ENCODE assay signal across 8 cellular contexts in the genomic region with DNA sequence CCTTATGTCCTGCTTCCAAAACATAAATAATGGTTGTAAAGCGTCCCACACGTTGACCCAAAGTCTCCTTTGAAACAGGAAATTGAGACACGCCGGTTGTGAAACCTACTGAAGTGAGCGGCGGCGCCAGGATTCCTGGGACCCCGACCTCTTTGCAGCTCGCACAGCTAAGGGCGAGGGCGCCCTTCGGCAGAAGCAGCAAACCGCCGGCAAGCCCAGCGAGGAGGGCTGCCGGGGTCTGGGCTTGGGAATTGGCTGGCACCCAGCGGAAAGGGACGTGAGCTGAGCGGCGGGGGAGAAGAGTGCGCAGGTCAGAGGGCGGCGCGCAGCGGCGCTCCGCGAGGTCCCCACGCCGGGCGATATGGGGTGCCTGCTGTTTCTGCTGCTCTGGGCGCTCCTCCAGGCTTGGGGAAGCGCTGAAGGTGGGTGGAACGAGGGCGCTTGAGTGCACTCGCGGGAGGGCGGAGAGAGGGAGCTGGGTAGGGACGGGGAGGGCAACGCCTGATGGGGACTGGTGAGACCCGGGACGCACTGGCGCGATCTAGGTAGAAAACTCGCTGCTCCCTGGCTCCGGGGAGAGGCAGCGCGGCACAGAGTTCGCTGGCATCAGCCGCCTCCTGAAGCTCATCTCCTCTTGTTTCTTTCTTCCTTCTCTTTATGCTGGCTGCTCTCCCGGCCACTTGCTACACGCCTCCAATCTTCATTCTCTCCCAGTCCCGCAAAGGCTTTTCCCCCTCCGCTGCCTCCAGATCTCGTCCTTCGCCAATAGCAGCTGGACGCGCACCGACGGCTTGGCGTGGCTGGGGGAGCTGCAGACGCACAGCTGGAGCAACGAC. TPM values are rescaled to one million over a fixed set of nuclear protein-coding genes. Genes with fewer than 3 reads are reported as not detected.
DNase-seq lines count a peak whose midpoint lies in the region; ATAC-seq and TF ChIP-seq lines count a peak whose summit lies in the region.

Gene CD1D, plus strand, starts transcription at position 155 of the 836 bp plus-strand sequence. Its CDS starts 207 bp downstream, at position 362.

- no peaks in the 10 kb centered on the region for H3K36me3 ChIP-seq in osteoblast (ENCODE audit: insufficient read depth, low read length)

- CTCF ChIA-PET in WTC11 (lab: Charles Lee) = interaction anchor here (1.0 to 2.1 kb wide), 10 partner anchors 10 to 771 kb away, joined by 3 to 15 read pairs (median 4); no protein-coding TSS in a partner anchor

- ATAC-seq in WTC11 (peak; percentile 55), GM21786 (IDR thresholded peaks at IDR 0.05; ENCODE audit: unreplicated experiment) (no peak)

- H3K4me1 ChIP-seq in osteoblast (ENCODE audit: insufficient read depth, low read length) = no peaks in the 10 kb centered on the region

- H3K4me1 Mint-ChIP-seq in activated T-cell treated with anti-CD3 and anti-CD28 coated beads, Interleukin-2, amount 50 U/mL, for 24 hours (ENCODE audit: low read depth) = peaks cover 16% of the 10 kb centered on the region
- H3K4me1 Mint-ChIP-seq in WTC11 = peaks cover 45% of the 10 kb centered on the region

- H3K4me3 Mint-ChIP-seq in activated T-cell treated with anti-CD3 and anti-CD28 coated beads, Interleukin-2, amount 50 U/mL, for 24 hours = peak within 1 kb of the TSS; percentile 77
- H3K4me3 Mint-ChIP-seq in WTC11 = peak within 1 kb of the TSS; percentile 92

- H3K4me3 ChIP-seq in osteoblast (ENCODE audit: insufficient read depth, low read length) = peak within 1 kb of the TSS; percentile 56

- H3K27ac ChIP-seq in osteoblast (ENCODE audit: low read depth, low read length) = no peak within 1 kb of the TSS

- peak within 1 kb of the TSS; percentile 63 for H3K4me2 ChIP-seq in osteoblast (ENCODE audit: insufficient read depth, low read length)

- no peaks in the 10 kb centered on the region for H3K79me2 ChIP-seq in osteoblast (ENCODE audit: insufficient read depth, low read length)

- intact Hi-C loops in head of caudate nucleus (cut with DNase I) = no loop called here

- H2AFZ ChIP-seq in osteoblast (ENCODE audit: low read length) = peak within 1 kb of the TSS; percentile 47

- no peaks in the 10 kb centered on the region for H3K9me3 ChIP-seq in osteoblast (ENCODE audit: low read depth, low read length)

- H3K27me3 ChIP-seq in osteoblast (ENCODE audit: insufficient read depth, low read length) = peaks cover 48% of the 10 kb centered on the region

- no peaks in the 10 kb centered on the region for H3K9me3 Mint-ChIP-seq in activated T-cell treated with anti-CD3 and anti-CD28 coated beads, Interleukin-2, amount 50 U/mL, for 24 hours
- H3K9me3 Mint-ChIP-seq in WTC11 = no peaks in the 10 kb centered on the region

- no peaks in the 10 kb centered on the region for H3K36me3 Mint-ChIP-seq in activated T-cell treated with anti-CD3 and anti-CD28 coated beads, Interleukin-2, amount 50 U/mL, for 24 hours (ENCODE audit: low read depth)
- no peaks in the 10 kb centered on the region for H3K36me3 Mint-ChIP-seq in WTC11

- no peak for TF ChIP-seq CTCF in WTC11 (IDR thresholded peaks at IDR 0.05)
- TF ChIP-seq CTCF in osteoblast (IDR thresholded peaks at IDR 0.05; ENCODE audit: extremely low read depth, low read depth, low read length) = no peak

- no peak within 1 kb of the TSS for H3K27ac Mint-ChIP-seq in activated T-cell treated with anti-CD3 and anti-CD28 coated beads, Interleukin-2, amount 50 U/mL, for 24 hours
- no peak within 1 kb of the TSS for H3K27ac Mint-ChIP-seq in WTC11

- peaks cover 87% of the 10 kb centered on the region for H3K27me3 Mint-ChIP-seq in activated T-cell treated with anti-CD3 and anti-CD28 coated beads, Interleukin-2, amount 50 U/mL, for 24 hours
- peaks cover 90% of the 10 kb centered on the region for H3K27me3 Mint-ChIP-seq in WTC11 (ENCODE audit: low read depth)

- POLR2A ChIA-PET in WTC11 (lab: Charles Lee) = interaction anchor here (0.6 to 1.0 kb wide), 2 partner anchors 18 to 19 kb away, joined by 3 to 5 read pairs; no protein-coding TSS in a partner anchor

- H4K20me1 ChIP-seq in osteoblast (ENCODE audit: insufficient read depth, low read length) = no peaks in the 10 kb centered on the region

- peak; percentile 38 for DNase-seq in activated T-cell treated with anti-CD3 and anti-CD28 coated beads, Interleukin-2, amount 50 U/mL, for 24 hours
- DNase-seq in activated T-cell treated with anti-CD3 and anti-CD28 coated beads for 4 hours = no peak
- peak; percentile 64 for DNase-seq in WTC11 (ENCODE audit: low spot score)
- DNase-seq in head of caudate nucleus = peak in 39 of 42 donors; percentile 14 to 68 (median 39)
- DNase-seq in osteoblast (ENCODE audit: insufficient read length, low spot score, missing footprints) = peak; percentile 62
- no peak for DNase-seq in effector CD8-positive, alpha-beta T cell (lab: John Stamatoyannopoulos, UW)
- DNase-seq in NCI-H2107 treated with DMSO at 0.1 percent for 48 hours (lab: John Stamatoyannopoulos, UW; ENCODE audit: unreplicated experiment) = no peak

TF ChIP-seq in WTC11, 78 proteins besides CTCF, POLR2A, EP300 and RAD21 (continues in another document):
- TF ChIP-seq, protein P1, sequence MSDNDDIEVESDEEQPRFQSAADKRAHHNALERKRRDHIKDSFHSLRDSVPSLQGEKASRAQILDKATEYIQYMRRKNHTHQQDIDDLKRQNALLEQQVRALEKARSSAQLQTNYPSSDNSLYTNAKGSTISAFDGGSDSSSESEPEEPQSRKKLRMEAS (CRISPR knock-in tag; IDR thresholded peaks at IDR 0.05) = peak; percentile 66; the same call in 1 of the 2 replicates
- no peak for TF ChIP-seq GRHL2 (CRISPR knock-in tag; IDR thresholded peaks at IDR 0.05; ENCODE audit: insufficient replicate concordance, severe bottlenecking)
- no peak for TF ChIP-seq ZNF121 (CRISPR knock-in tag; IDR thresholded peaks at IDR 0.05)
- TF ChIP-seq ELF4 (CRISPR knock-in tag; IDR thresholded peaks at IDR 0.05; ENCODE audit: low read depth) = no peak
- TF ChIP-seq NR3C1 (CRISPR knock-in tag; conservative IDR thresholded peaks at IDR 0.05; ENCODE audit: low read depth) = no peak
- no peak for TF ChIP-seq PREB (CRISPR knock-in tag; IDR thresholded peaks at IDR 0.05; ENCODE audit: borderline replicate concordance)
- TF ChIP-seq E2F4 (CRISPR knock-in tag; IDR thresholded peaks at IDR 0.05; ENCODE audit: borderline replicate concordance, low read depth) = no peak
- TF ChIP-seq JAZF1 (CRISPR knock-in tag; IDR thresholded peaks at IDR 0.05) = no peak
- peak; percentile 58; the same call in 1 of the 2 replicates for TF ChIP-seq NFE2L1 (CRISPR knock-in tag; IDR thresholded peaks at IDR 0.05)
- no peak for TF ChIP-seq CREB1 (CRISPR knock-in tag; IDR thresholded peaks at IDR 0.05)
- no peak for TF ChIP-seq OVOL2 (CRISPR knock-in tag; IDR thresholded peaks at IDR 0.05; ENCODE audit: borderline replicate concordance)
- TF ChIP-seq TP53 (CRISPR knock-in tag; IDR thresholded peaks at IDR 0.05) = 0 out of 2 replicates have a peak, but pooled peaks have one; percentile 10
- no peak for TF ChIP-seq SP1 (CRISPR knock-in tag; conservative IDR thresholded peaks at IDR 0.05)
- no peak for TF ChIP-seq PRRX2 (CRISPR knock-in tag; IDR thresholded peaks at IDR 0.05)
- TF ChIP-seq ZSCAN18 (CRISPR knock-in tag; IDR thresholded peaks at IDR 0.05) = no peak
- no peak for TF ChIP-seq RELA (CRISPR knock-in tag; IDR thresholded peaks at IDR 0.05; ENCODE audit: borderline replicate concordance)
- no peak for TF ChIP-seq ZNF263 (CRISPR knock-in tag; IDR thresholded peaks at IDR 0.05; ENCODE audit: low read depth)
- TF ChIP-seq, protein P2, sequence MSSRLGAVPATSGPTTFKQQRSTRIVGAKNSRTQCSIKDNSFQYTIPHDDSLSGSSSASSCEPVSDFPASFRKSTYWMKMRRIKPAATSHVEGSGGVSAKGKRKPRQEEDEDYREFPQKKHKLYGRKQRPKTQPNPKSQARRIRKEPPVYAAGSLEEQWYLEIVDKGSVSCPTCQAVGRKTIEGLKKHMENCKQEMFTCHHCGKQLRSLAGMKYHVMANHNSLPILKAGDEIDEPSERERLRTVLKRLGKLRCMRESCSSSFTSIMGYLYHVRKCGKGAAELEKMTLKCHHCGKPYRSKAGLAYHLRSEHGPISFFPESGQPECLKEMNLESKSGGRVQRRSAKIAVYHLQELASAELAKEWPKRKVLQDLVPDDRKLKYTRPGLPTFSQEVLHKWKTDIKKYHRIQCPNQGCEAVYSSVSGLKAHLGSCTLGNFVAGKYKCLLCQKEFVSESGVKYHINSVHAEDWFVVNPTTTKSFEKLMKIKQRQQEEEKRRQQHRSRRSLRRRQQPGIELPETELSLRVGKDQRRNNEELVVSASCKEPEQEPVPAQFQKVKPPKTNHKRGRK (CRISPR knock-in tag; IDR thresholded peaks at IDR 0.05; ENCODE audit: borderline replicate concordance) = 0 out of 2 replicates have a peak, but pooled peaks have one; percentile 33

RNA-seq across cellular contexts. Expression of gene CD1D, which starts in this region (rescaled TPM):
- 3.8 to 4.7 TPM (median 3.9 TPM) in 3 replicates for total RNA-seq in WTC11 (2021)
- under 0.01 TPM in 1 of 2 replicates, not detected in the other for total RNA-seq in osteoblast

Comparison
In these comparisons a context has a peak if more than half of its experiments do, and no peak if none do; other contexts are left out.
1. DNase-seq: peak in activated T-cell treated with anti-CD3 and anti-CD28 coated beads, Interleukin-2, amount 50 U/mL, for 24 hours (single experiment), WTC11 (single experiment) and head of caudate nucleus (39 of 42); none in activated T-cell treated with anti-CD3 and anti-CD28 coated beads for 4 hours (single experiment), effector CD8-positive, alpha-beta T cell (single experiment) and NCI-H2107 treated with DMSO at 0.1 percent for 48 hours (single experiment).
2. Peak in DNase-seq, H3K4me3 ChIP-seq and H3K4me2 ChIP-seq in osteoblast; RNA of the gene not detected or under 1 TPM.